Comparison of ENCODE assay signal across 22 cellular contexts in the genomic region with DNA sequence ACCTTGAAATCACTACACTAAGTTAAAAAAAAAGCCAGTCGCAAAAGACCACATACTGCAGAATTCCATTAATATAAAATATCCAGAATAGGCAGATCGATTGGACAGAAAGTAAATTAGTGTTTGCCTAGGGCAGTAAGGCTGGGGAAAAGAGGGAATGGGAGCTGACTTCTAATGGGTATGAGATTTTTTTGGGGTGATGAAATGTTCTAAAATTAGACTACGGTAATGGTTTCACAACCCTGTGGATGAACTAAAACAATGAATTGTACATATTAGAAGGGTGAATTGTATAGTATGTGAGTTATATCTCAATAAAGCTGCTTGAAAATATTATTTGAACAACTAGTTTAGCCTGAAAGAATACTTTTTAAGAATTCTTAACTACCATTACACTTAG. TPM values are rescaled to one million over a fixed set of nuclear protein-coding genes. Genes with fewer than 3 reads are reported as not detected.
"Had no signal": no experiment of that assay in that cellular context is flagged by ENCODE, and none has a peak within 500 bp of the region (broad histone marks: within the 10 kb centered on the region; RNA-seq: fewer than 3 reads in every experiment).

No MANE protein-coding gene starts in this region.

- ATAC-seq: activated T-cell treated with anti-CD3 and anti-CD28 coated beads, Interleukin-2, amount 50 U/mL, for 4 hours; gastroesophageal sphincter; natural killer cell; stimulated activated naive B cell treated with anti-CD40 and anti-IgM and Interleukin-4, amounts not matched to agents 10 μg/mL and 1 μg/mL and 100 μg/mL, for 72 hours had no signal

- H3K27ac ChIP-seq: gastroesophageal sphincter, left ventricle myocardium inferior, sigmoid colon, testis, uterus had no signal

- H3K36me3 ChIP-seq: gastroesophageal sphincter, left ventricle myocardium inferior, sigmoid colon, uterus had no signal

- H3K4me1 ChIP-seq: testis, uterus had no signal

- H3K9me3 ChIP-seq: gastroesophageal sphincter, left ventricle myocardium inferior, sigmoid colon, testis, uterus had no signal

- H3K4me3 ChIP-seq: gastroesophageal sphincter, left ventricle myocardium inferior, sigmoid colon, testis, uterus had no signal

- DNase-seq: activated CD4-positive, alpha-beta T cell treated with anti-CD3 and anti-CD28 coated beads for 1 hour; activated CD4-positive, alpha-beta T cell treated with anti-CD3 and anti-CD28 coated beads, Interleukin-2, amount 50 U/mL, for 1 hour; activated CD8-positive, alpha-beta memory T cell treated with anti-CD3 and anti-CD28 coated beads, Interleukin-2, amount 50 U/mL, for 48 hours; activated naive CD4-positive, alpha-beta T cell; activated naive CD8-positive, alpha-beta T cell treated with anti-CD3 and anti-CD28 coated beads for 36 hours; activated T-cell treated with anti-CD3 and anti-CD28 coated beads, Interleukin-2, amount 50 U/mL, for 4 hours; central memory CD4-positive, alpha-beta T cell; effector memory CD4-positive, alpha-beta T cell; head of caudate nucleus; hypothalamus; left ventricle myocardium inferior; natural killer cell; retina; sigmoid colon; stimulated activated CD4-positive, alpha-beta T cell treated with anti-CD3 and anti-CD28 coated beads, Interleukin-2, amount 100 ng/mL, for 48 hours; stimulated activated CD8-positive, alpha-beta memory T cell treated with anti-CD3 and anti-CD28 coated beads, Interleukin-4, amount 100 ng/mL, for 48 hours; stimulated activated naive B cell treated with anti-CD40 and anti-IgM and Interleukin-4, amounts not matched to agents 10 μg/mL and 1 μg/mL and 100 μg/mL, for 72 hours; testis; trophoblast cell; uterus had no signal

- H3K27me3 ChIP-seq: gastroesophageal sphincter, sigmoid colon, testis, uterus had no signal

RNA-seq across cellular contexts. Expression of a gene that starts 6.7 kb away (rescaled TPM):
- total RNA-seq: osteocyte had no signal
